19 cellular contexts compared by ENCODE assay signal in the genomic region with DNA sequence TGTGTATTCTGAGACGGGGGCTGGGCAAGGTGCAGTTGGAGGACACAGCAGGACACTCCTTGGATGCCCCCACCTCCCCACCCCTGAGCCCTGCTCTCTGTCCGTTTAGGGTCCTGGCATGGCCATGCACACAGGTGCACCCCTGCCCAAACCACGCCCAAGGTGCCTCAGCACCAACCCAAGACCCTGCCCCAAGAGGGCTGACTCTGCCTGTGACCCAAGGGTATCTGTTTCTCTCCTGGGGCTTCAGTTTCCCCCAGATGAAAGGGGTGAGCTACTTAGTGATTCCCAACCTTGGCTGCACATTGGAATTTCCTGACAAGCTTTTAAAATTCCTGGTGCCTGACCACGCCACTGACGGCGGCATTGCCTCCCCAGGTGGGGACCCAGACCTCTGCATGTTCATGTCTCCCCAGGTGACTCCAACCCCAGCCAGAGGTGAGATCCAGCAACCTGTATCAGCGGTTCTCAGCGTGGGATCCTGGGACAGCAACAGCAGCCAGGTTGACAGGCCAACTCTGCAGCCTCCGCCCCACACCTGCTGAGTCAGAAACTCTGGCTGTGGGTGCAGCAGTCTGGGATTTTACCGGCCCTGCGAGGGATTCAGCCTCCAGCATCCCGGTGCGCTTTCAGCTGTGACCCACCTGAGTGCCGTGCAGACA.
DNase-seq lines count a peak whose midpoint lies in the region; ATAC-seq, FAIRE-seq and TF ChIP-seq lines count a peak whose summit lies in the region.
"Had no signal": no experiment of that assay in that cellular context is flagged by ENCODE, and none has a peak within 500 bp of the region (broad histone marks: within the 10 kb centered on the region; RNA-seq: fewer than 3 reads in every experiment).

No MANE protein-coding gene starts in this region.

- H3K4me1 ChIP-seq in kidney (ENCODE audit: control insufficient read depth in 1 of 2, insufficient read depth in 1 of 2, low read depth in 1 of 2, low read length in 2 of 2): peaks cover 0 to 6% of the 10 kb centered on the region in 2 donors
- H3K4me1 ChIP-seq: Caco-2 had no signal

- ATAC-seq in HG03108 (IDR thresholded peaks at IDR 0.05; ENCODE audit: unreplicated experiment): no peak

- peak; percentile 48 for DNase-seq in activated effector memory CD4-positive, alpha-beta T cell treated with anti-CD3 and anti-CD28 coated beads, Interleukin-2, amount 50 U/mL, for 16 hours
- no peak for DNase-seq in activated effector memory CD4-positive, alpha-beta T cell treated with Interleukin-2 at 50 U/mL for 16 hours
- DNase-seq in kidney: peak; percentile 68
- peak; percentile 37 for DNase-seq in posterior vena cava (ENCODE audit: low spot score)
- no peak for DNase-seq in activated CD4-positive, alpha-beta memory T cell treated with anti-CD3 and anti-CD28 coated beads, Interleukin-2, amount 10 ng/mL, durations not matched to agents 7 days and 5 days
- no peak for DNase-seq in endothelial cell (ENCODE audit: low spot score)
- DNase-seq: 8988T; AML-193; Caco-2; CD8-positive, alpha-beta memory T cell; DND-41; GDM1; HCEC 1CT; HFFc6 had no signal

- intact Hi-C loops in kidney (cut with DNase I): no loop called here
- intact Hi-C loops in posterior vena cava (cut with DNase I): loop anchor here in 1 of 2 donors (5.0 kb wide), 1 partner anchor 239 kb away; no protein-coding TSS in a partner anchor

- no peaks in the 10 kb centered on the region for H3K36me3 ChIP-seq in kidney (ENCODE audit: control insufficient read depth in 1 of 2, insufficient read depth in 2 of 2, low read length in 2 of 2)
- H3K36me3 ChIP-seq: BLaER1 had no signal

- peaks cover 7% of the 10 kb centered on the region for H3K27me3 Mint-ChIP-seq in activated CD4-positive, alpha-beta memory T cell treated with anti-CD3 and anti-CD28 coated beads, Interleukin-2, amount 10 ng/mL, durations not matched to agents 7 days and 5 days
- H3K27me3 Mint-ChIP-seq in endothelial cell (ENCODE audit: unreplicated experiment): peaks cover 8% of the 10 kb centered on the region

- no peak overlapping the region for H3K4me3 Mint-ChIP-seq in activated CD4-positive, alpha-beta memory T cell treated with anti-CD3 and anti-CD28 coated beads, Interleukin-2, amount 10 ng/mL, durations not matched to agents 7 days and 5 days
- no peak overlapping the region for H3K4me3 Mint-ChIP-seq in endothelial cell (ENCODE audit: unreplicated experiment)
- H3K4me3 Mint-ChIP-seq: CD8-positive, alpha-beta memory T cell; HFFc6 had no signal

- no peak for FAIRE-seq in kidney (lab: Jason Lieb, UNC)
- FAIRE-seq: GM12892, GM19239 had no signal

- H3K27ac Mint-ChIP-seq in activated CD4-positive, alpha-beta memory T cell treated with anti-CD3 and anti-CD28 coated beads, Interleukin-2, amount 10 ng/mL, durations not matched to agents 7 days and 5 days: no peak overlapping the region
- no peak overlapping the region for H3K27ac Mint-ChIP-seq in endothelial cell (ENCODE audit: unreplicated experiment)
- H3K27ac Mint-ChIP-seq: CD8-positive, alpha-beta memory T cell; HFFc6 had no signal

- no peaks in the 10 kb centered on the region for H3K4me1 Mint-ChIP-seq in activated CD4-positive, alpha-beta memory T cell treated with anti-CD3 and anti-CD28 coated beads, Interleukin-2, amount 10 ng/mL, durations not matched to agents 7 days and 5 days
- peaks cover 9% of the 10 kb centered on the region for H3K4me1 Mint-ChIP-seq in endothelial cell (ENCODE audit: unreplicated experiment)

- CTCF ChIA-PET in activated CD4-positive, alpha-beta memory T cell treated with anti-CD3 and anti-CD28 coated beads, Interleukin-2, amount 10 ng/mL, durations not matched to agents 7 days and 5 days (lab: Charles Lee): no interaction called here

- no peaks in the 10 kb centered on the region for H3K9me3 ChIP-seq in kidney (ENCODE audit: control insufficient read depth in 1 of 2, low read length in 2 of 2)
- H3K9me3 ChIP-seq: BLaER1, Caco-2 had no signal

- H3K9ac ChIP-seq in kidney (ENCODE audit: low read length in 2 of 2): no peak overlapping the region
- H3K9ac ChIP-seq: BLaER1 had no signal

- no peaks in the 10 kb centered on the region for H3K36me3 Mint-ChIP-seq in activated CD4-positive, alpha-beta memory T cell treated with anti-CD3 and anti-CD28 coated beads, Interleukin-2, amount 10 ng/mL, durations not matched to agents 7 days and 5 days (ENCODE audit: low read depth)
- H3K36me3 Mint-ChIP-seq in endothelial cell (ENCODE audit: low read depth, unreplicated experiment): no peaks in the 10 kb centered on the region
- H3K36me3 Mint-ChIP-seq: CD8-positive, alpha-beta memory T cell had no signal

- TF ChIP-seq CTCF in kidney (IDR thresholded peaks at IDR 0.05; ENCODE audit: borderline replicate concordance, extremely low read depth, insufficient read depth) (no peak), endothelial cell (IDR thresholded peaks at IDR 0.05; ENCODE audit: unreplicated experiment) (no peak)

- no peak overlapping the region for H3K27ac ChIP-seq in kidney (ENCODE audit: low read depth in 2 of 2, low read length in 2 of 2)
- H3K27ac ChIP-seq: BLaER1, HL-60 had no signal

- POLR2A ChIA-PET in activated CD4-positive, alpha-beta memory T cell treated with anti-CD3 and anti-CD28 coated beads, Interleukin-2, amount 10 ng/mL, durations not matched to agents 7 days and 5 days (lab: Charles Lee): no interaction called here

- H3K4me3 ChIP-seq in kidney (ENCODE audit: low read length in 2 of 2): no peak overlapping the region
- H3K4me3 ChIP-seq: BLaER1 had no signal

- no peaks in the 10 kb centered on the region for H3K9me3 Mint-ChIP-seq in activated CD4-positive, alpha-beta memory T cell treated with anti-CD3 and anti-CD28 coated beads, Interleukin-2, amount 10 ng/mL, durations not matched to agents 7 days and 5 days
- no peaks in the 10 kb centered on the region for H3K9me3 Mint-ChIP-seq in endothelial cell (ENCODE audit: unreplicated experiment)
- H3K9me3 Mint-ChIP-seq: CD8-positive, alpha-beta memory T cell; HFFc6 had no signal

Comparison
In these comparisons a context has a peak if more than half of its experiments do, and no peak if none do; other contexts are left out.
1. DNase-seq: peak in activated effector memory CD4-positive, alpha-beta T cell treated with anti-CD3 and anti-CD28 coated beads, Interleukin-2, amount 50 U/mL, for 16 hours (single experiment), kidney (single experiment) and posterior vena cava (single experiment); none in activated effector memory CD4-positive, alpha-beta T cell treated with Interleukin-2 at 50 U/mL for 16 hours (single experiment), activated CD4-positive, alpha-beta memory T cell treated with anti-CD3 and anti-CD28 coated beads, Interleukin-2, amount 10 ng/mL, durations not matched to agents 7 days and 5 days (single experiment) and endothelial cell (single experiment).